ENCODE assay signal across 1 cellular context in genomic region chr21:46024983-46025860, GRCh38.
TF ChIP-seq lines count a peak whose summit lies in the region.

No MANE protein-coding gene starts in this region.

TF ChIP-seq in SK-N-SH treated with all-trans-retinoic acid at 6 μM for 48 hours, 23 proteins besides CTCF, POLR2A, EP300 and RAD21 (continued from another document):
- no peak for TF ChIP-seq ESRRG (CRISPR knock-in tag; IDR thresholded peaks at IDR 0.05)
- no peak for TF ChIP-seq ZNF565 (CRISPR knock-in tag; conservative IDR thresholded peaks at IDR 0.05; ENCODE audit: low read depth)
